Comparison of ENCODE assay signal across 26 cellular contexts in genomic region chr7:9071160-9071762, GRCh38.
"Had no signal": no experiment of that assay in that cellular context is flagged by ENCODE, and none has a peak within 500 bp of the region (broad histone marks: within the 10 kb centered on the region; RNA-seq: fewer than 3 reads in every experiment).

No MANE protein-coding gene starts in this region.

- H3K4me3 ChIP-seq: stomach, suprapubic skin, testis, thoracic aorta, thyroid gland, tibial artery, tibial nerve, transverse colon, upper lobe of left lung, upper lobe of right lung, uterus, vagina had no signal

- H3K9me3 ChIP-seq: stomach, suprapubic skin, testis, thoracic aorta, thyroid gland, tibial artery, tibial nerve, transverse colon, upper lobe of left lung, upper lobe of right lung, uterus, vagina had no signal

- H3K27ac ChIP-seq: stomach, suprapubic skin, testis, thoracic aorta, thyroid gland, tibial artery, tibial nerve, transverse colon, upper lobe of left lung, upper lobe of right lung, uterus, vagina had no signal

- H3K36me3 ChIP-seq: stomach, suprapubic skin, thoracic aorta, thyroid gland, tibial artery, tibial nerve, transverse colon, upper lobe of left lung, upper lobe of right lung, uterus, vagina had no signal

- ATAC-seq: stimulated activated effector memory CD8-positive, alpha-beta T cell treated with anti-CD3 and anti-CD28 coated beads, Interleukin-12 subunit alpha, Interleukin-12 subunit beta, amount 100 ng/mL, for 72 hours; stimulated activated memory B cell treated with anti-CD40 and anti-IgM and Interleukin-4, amounts not matched to agents 10 μg/mL and 1 μg/mL and 100 μg/mL, for 72 hours; stimulated activated naive B cell treated with anti-CD40 and anti-IgM and Interleukin-4, amounts not matched to agents 10 μg/mL and 1 μg/mL and 100 μg/mL, for 72 hours; stimulated activated naive CD8-positive, alpha-beta T cell treated with anti-CD3 and anti-CD28 coated beads, Interleukin-15, amount 100 ng/mL, for 72 hours; stimulated activated naive CD8-positive, alpha-beta T cell treated with anti-CD3 and anti-CD28 coated beads, Interleukin-15, Interleukin-2, amounts not matched to agents 100 U/mL and 50 U/mL, for 24 hours; upper lobe of right lung had no signal

- H3K4me1 ChIP-seq: stomach, suprapubic skin, testis, thyroid gland, tibial artery, tibial nerve, transverse colon, upper lobe of left lung, upper lobe of right lung, uterus, vagina had no signal

- H3K27me3 ChIP-seq: stomach, suprapubic skin, testis, thyroid gland, tibial artery, tibial nerve, transverse colon, upper lobe of left lung, upper lobe of right lung, uterus, vagina had no signal

- DNase-seq: stimulated activated CD4-positive, alpha-beta T cell treated with anti-CD3 and anti-CD28 coated beads, Interleukin-2, amount 100 ng/mL, for 48 hours; stimulated activated CD4-positive, alpha-beta T cell treated with anti-CD3 and anti-CD28 coated beads, Interleukin-4, amount 100 ng/mL, for 1 hour; stimulated activated CD4-positive, alpha-beta T cell treated with anti-CD3 and anti-CD28 coated beads, Interleukin-4, amount 100 ng/mL, for 24 hours; stimulated activated CD4-positive, alpha-beta T cell treated with anti-CD3 and anti-CD28 coated beads, Interleukin-4, amount 100 ng/mL, for 4 hours; stimulated activated CD8-positive, alpha-beta memory T cell treated with anti-CD3 and anti-CD28 coated beads, Interleukin-4, amount 100 ng/mL, for 48 hours; stimulated activated naive B cell treated with anti-CD40 and anti-IgM and Interleukin-4, amounts not matched to agents 10 μg/mL and 1 μg/mL and 100 μg/mL, for 72 hours; stimulated activated naive CD4-positive, alpha-beta T cell; stimulated activated naive CD4-positive, alpha-beta T cell treated with Interleukin-2 at 50 U/mL for 16 hours; stimulated activated naive CD8-positive, alpha-beta T cell treated with anti-CD3 and anti-CD28 coated beads, Interleukin-15, amount 100 ng/mL, for 72 hours; stimulated activated naive CD8-positive, alpha-beta T cell treated with anti-CD3 and anti-CD28 coated beads, Interleukin-15, Interleukin-2, amounts not matched to agents 100 U/mL and 50 U/mL, for 24 hours; stomach; substantia nigra; testis; thyroid gland; tibial artery; transverse colon; trophoblast cell; upper lobe of left lung; upper lobe of right lung; uterus had no signal
